11 cellular contexts compared by ENCODE assay signal in the genomic region with DNA sequence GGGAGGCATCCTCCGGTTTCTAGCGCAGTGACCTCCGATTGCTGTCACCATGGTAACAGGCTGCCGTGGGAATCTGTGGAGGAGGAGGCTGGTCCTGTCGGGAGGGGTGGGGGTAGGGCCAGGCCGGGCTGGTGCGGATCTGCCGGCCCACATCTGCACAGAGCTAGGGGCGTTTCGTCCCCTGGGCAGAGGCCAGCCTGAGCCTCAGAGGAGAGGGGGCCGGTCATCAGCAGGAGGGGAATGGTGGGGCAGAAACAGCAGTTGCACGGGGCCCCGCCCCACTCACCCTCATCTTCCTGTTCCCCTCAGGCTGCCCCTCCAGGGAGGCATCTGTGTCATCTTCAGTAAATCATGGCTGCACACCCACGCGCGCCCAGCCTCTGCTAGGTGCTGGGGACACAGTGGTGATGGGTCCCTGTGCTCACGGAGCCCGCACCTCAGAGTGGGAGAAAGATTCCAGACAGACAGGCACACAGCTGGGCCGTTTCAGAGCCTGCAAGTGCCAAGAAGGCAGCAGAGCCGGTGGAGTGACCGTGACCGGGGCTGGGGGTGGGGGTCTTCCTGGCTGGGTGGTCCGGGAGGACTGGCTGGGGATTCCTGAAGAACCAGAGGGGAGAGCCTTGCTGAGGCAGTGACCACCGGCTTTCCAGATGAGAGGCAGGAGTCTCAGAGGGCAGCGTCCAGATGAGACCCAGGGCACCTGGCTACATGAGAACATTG.
A peak's percentile ranks its signal among the peaks of the same experiment; 100 is the strongest.
DNase-seq lines count a peak whose midpoint lies in the region; ATAC-seq and TF ChIP-seq lines count a peak whose summit lies in the region.
"Had no signal": no experiment of that assay in that cellular context is flagged by ENCODE, and none has a peak within 500 bp of the region (broad histone marks: within the 10 kb centered on the region; RNA-seq: fewer than 3 reads in every experiment).

No MANE protein-coding gene starts in this region.

- H3K4me1 ChIP-seq in ES-I3 (ENCODE audit: insufficient read depth, low read length), result no peaks in the 10 kb centered on the region

- TF ChIP-seq POLR2A in lower leg skin (IDR thresholded peaks at IDR 0.05), result no peak

- intact Hi-C loops in lower leg skin (cut with DNase I; ENCODE audit: low total_unique reads), result no loop called here

- H3K9me3 ChIP-seq in ES-I3 (ENCODE audit: control insufficient read depth, insufficient read depth, low read length), result no peaks in the 10 kb centered on the region

- 0 out of 2 replicates have a peak overlapping the region, but pooled peaks have one; percentile 11 for H3K9ac ChIP-seq in ES-I3 (ENCODE audit: low read depth, low read length)

- H3K36me3 ChIP-seq in ES-I3 (ENCODE audit: insufficient read depth, low read length), result no peaks in the 10 kb centered on the region

- WGBS in lower leg skin, 2 donors, result 20 to 26% methylated on average over 14 to 25 of the region's 25 CpGs

- TF ChIP-seq CTCF in fibroblast of pulmonary artery (IDR thresholded peaks at IDR 0.05; ENCODE audit: low read length, missing control alignments) (no peak), lower leg skin (IDR thresholded peaks at IDR 0.05) (no peak)

- H3K4me3 ChIP-seq in fibroblast of pulmonary artery (replicated peaks; ENCODE audit: low read depth, low read length) (no peak overlapping the region), lower leg skin (ENCODE audit: low read depth, poor library complexity, severe bottlenecking) (no peak overlapping the region)

- DNase-seq in NCI-H524 (lab: John Stamatoyannopoulos, UW) (peak; percentile 50 to 78), fibroblast of pulmonary artery (ENCODE audit: low read depth) (peak; percentile 3), NCI-H187 treated with DMSO at 0.1 percent for 48 hours (lab: John Stamatoyannopoulos, UW) (no peak), lower leg skin (ENCODE audit: low spot score in 2 of 2) (no peak)
- DNase-seq in stimulated activated CD4-positive, alpha-beta T cell treated with anti-CD3 and anti-CD28 coated beads, Interleukin-1b, Interleukin-23, amount 100 ng/mL, for 48 hours, result peak; percentile 35
- DNase-seq: effector CD8-positive, alpha-beta T cell; natural killer cell; NCI-H2029 treated with DMSO at 0.1 percent for 48 hours had no signal

- ATAC-seq in HG03432 (IDR thresholded peaks at IDR 0.05; ENCODE audit: unreplicated experiment), result no peak
- ATAC-seq: activated T-helper 17 cell treated with anti-CD3 and anti-CD28 coated beads, Interleukin-2, amount 50 U/mL, for 72 hours had no signal

Comparison
In these comparisons a context has a peak if more than half of its experiments do, and no peak if none do; other contexts are left out.
1. DNase-seq: peak in NCI-H524 (2 of 2), fibroblast of pulmonary artery (single experiment) and stimulated activated CD4-positive, alpha-beta T cell treated with anti-CD3 and anti-CD28 coated beads, Interleukin-1b, Interleukin-23, amount 100 ng/mL, for 48 hours (single experiment); none in NCI-H187 treated with DMSO at 0.1 percent for 48 hours (single experiment) and lower leg skin (0 of 2).